ENCODE assay signal across 35 cellular contexts in the genomic region with DNA sequence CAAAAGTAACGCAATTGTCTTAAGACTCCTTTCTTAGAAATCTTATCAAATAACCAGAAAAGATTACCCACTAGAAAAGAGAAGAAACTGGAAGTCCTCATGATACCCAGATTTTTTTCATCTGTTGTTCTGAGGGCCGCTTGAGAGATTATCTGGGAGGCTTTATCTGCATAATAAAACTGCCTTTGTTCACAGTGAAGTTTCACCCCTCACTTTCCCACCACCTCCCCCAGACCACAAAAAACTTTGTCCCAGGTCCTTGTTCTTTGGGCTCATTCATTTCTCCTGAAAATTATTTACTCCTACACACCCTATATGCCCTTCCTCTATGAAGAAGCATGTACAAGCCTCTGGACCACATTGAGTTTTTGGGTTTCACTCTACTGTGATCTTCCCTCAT.
"Had no signal": no experiment of that assay in that cellular context is flagged by ENCODE, and none has a peak within 500 bp of the region (broad histone marks: within the 10 kb centered on the region; RNA-seq: fewer than 3 reads in every experiment).

No MANE protein-coding gene starts in this region.

- H3K4me2 ChIP-seq: hepatocyte had no signal

- H3K27me3 Mint-ChIP-seq: activated CD4-positive, alpha-beta memory T cell treated with anti-CD3 and anti-CD28 coated beads for 36 hours; activated CD4-positive, alpha-beta T cell treated with anti-CD3 and anti-CD28 coated beads, Interleukin-2, amount 10 ng/mL, durations not matched to agents 24 days and 14 days; activated naive CD4-positive, alpha-beta T cell treated with anti-CD3 and anti-CD28 coated beads, Interleukin-2, amount 10 ng/mL, durations not matched to agents 7 days and 5 days; activated naive CD8-positive, alpha-beta T cell treated with anti-CD3 and anti-CD28 coated beads, Interleukin-2, amount 10 ng/mL, durations not matched to agents 7 days and 5 days; brain; effector memory CD8-positive, alpha-beta T cell; naive thymus-derived CD8-positive, alpha-beta T cell had no signal

- H3K9ac ChIP-seq: parathyroid adenoma had no signal

- H3K36me3 ChIP-seq: ascending aorta, cardiac muscle cell, colonic mucosa, gastrocnemius medialis, lower lobe of right lung, tibial nerve had no signal

- H3K36me3 Mint-ChIP-seq: activated CD4-positive, alpha-beta memory T cell treated with anti-CD3 and anti-CD28 coated beads for 36 hours; activated naive CD4-positive, alpha-beta T cell treated with anti-CD3 and anti-CD28 coated beads, Interleukin-2, amount 10 ng/mL, durations not matched to agents 7 days and 5 days; activated naive CD8-positive, alpha-beta T cell treated with anti-CD3 and anti-CD28 coated beads, Interleukin-2, amount 10 ng/mL, durations not matched to agents 7 days and 5 days; brain had no signal

- DNase-seq: activated CD4-positive, alpha-beta memory T cell treated with anti-CD3 and anti-CD28 coated beads for 36 hours; activated CD4-positive, alpha-beta T cell treated with anti-CD3 and anti-CD28 coated beads, Interleukin-2, amount 10 ng/mL, durations not matched to agents 24 days and 14 days; activated CD4-positive, CD25-positive, alpha-beta regulatory T cell treated with anti-CD3 and anti-CD28 coated beads, Interleukin-2, amount 50 U/mL, for 72 hours; activated CD8-positive, alpha-beta memory T cell treated with anti-CD3 and anti-CD28 coated beads, Interleukin-2, amount 50 U/mL, for 4 hours; activated gamma-delta T cell; activated naive CD4-positive, alpha-beta T cell treated with anti-CD3 and anti-CD28 coated beads, Interleukin-2, amount 10 ng/mL, durations not matched to agents 7 days and 5 days; activated naive CD8-positive, alpha-beta T cell treated with anti-CD3 and anti-CD28 coated beads, Interleukin-2, amount 10 ng/mL, durations not matched to agents 7 days and 5 days; activated T-cell treated with anti-CD3 and anti-CD28 coated beads, Interleukin-2, amount 50 U/mL, for 1 hour; cerebellar nuclear complex; colonic mucosa; dorsolateral prefrontal cortex; effector memory CD8-positive, alpha-beta T cell; erythroblast; gastrocnemius medialis; immature natural killer cell; lower lobe of right lung; mesenchymal stem cell; naive thymus-derived CD8-positive, alpha-beta T cell; nucleus accumbens; psoas muscle; stimulated activated CD4-positive, alpha-beta T cell treated with anti-CD3 and anti-CD28 coated beads, Interleukin-15, amount 100 ng/mL, for 24 hours; stimulated activated CD4-positive, alpha-beta T cell treated with anti-CD3 and anti-CD28 coated beads, Interleukin-2, amount 100 ng/mL, for 24 hours; stimulated activated naive CD4-positive, alpha-beta T cell treated with Interleukin-2 at 50 U/mL for 16 hours; SW 1271; T-helper 9 cell had no signal

- H3K27ac ChIP-seq: ascending aorta, cardiac muscle cell, colonic mucosa, dorsolateral prefrontal cortex, gastrocnemius medialis, hepatocyte, lower lobe of right lung, parathyroid adenoma, psoas muscle, tibial nerve, VCaP had no signal

- ATAC-seq: effector memory CD8-positive, alpha-beta T cell; gastrocnemius medialis; left lobe of liver; lower lobe of right lung; naive thymus-derived CD8-positive, alpha-beta T cell; psoas muscle had no signal

- H3K27ac Mint-ChIP-seq: activated CD4-positive, alpha-beta memory T cell treated with anti-CD3 and anti-CD28 coated beads for 36 hours; activated CD4-positive, alpha-beta T cell treated with anti-CD3 and anti-CD28 coated beads, Interleukin-2, amount 10 ng/mL, durations not matched to agents 24 days and 14 days; activated naive CD4-positive, alpha-beta T cell treated with anti-CD3 and anti-CD28 coated beads, Interleukin-2, amount 10 ng/mL, durations not matched to agents 7 days and 5 days; activated naive CD8-positive, alpha-beta T cell treated with anti-CD3 and anti-CD28 coated beads, Interleukin-2, amount 10 ng/mL, durations not matched to agents 7 days and 5 days; activated T-helper 1 cell treated with anti-CD3 and anti-CD28 coated beads, Interleukin-12 subunit alpha, Interleukin-12 subunit beta, Interleukin-2, Interleukin-4 antibody, amounts not matched to agents 30 ng/mL and 10 ng/mL and 1 ng/mL, durations not matched to agents 14 hours and 24 hours and 36 hours; effector memory CD8-positive, alpha-beta T cell; immature natural killer cell; naive thymus-derived CD8-positive, alpha-beta T cell; T-helper 1 cell treated with Interleukin-12 subunit alpha and Interleukin-12 subunit beta and Interleukin-4 antibody, amounts not matched to agents 30 μg/mL and 1 μg/mL, for 36 hours had no signal

- H2AFZ ChIP-seq: hepatocyte, parathyroid adenoma had no signal

- H3K27me3 ChIP-seq: ascending aorta, cardiac muscle cell, colonic mucosa, dorsolateral prefrontal cortex, gastrocnemius medialis, hepatocyte, tibial nerve had no signal

- H3K79me2 ChIP-seq: hepatocyte, parathyroid adenoma had no signal

- H3K4me3 Mint-ChIP-seq: activated CD4-positive, alpha-beta memory T cell treated with anti-CD3 and anti-CD28 coated beads for 36 hours; activated CD4-positive, alpha-beta T cell treated with anti-CD3 and anti-CD28 coated beads, Interleukin-2, amount 10 ng/mL, durations not matched to agents 24 days and 14 days; activated naive CD4-positive, alpha-beta T cell treated with anti-CD3 and anti-CD28 coated beads, Interleukin-2, amount 10 ng/mL, durations not matched to agents 7 days and 5 days; activated naive CD8-positive, alpha-beta T cell treated with anti-CD3 and anti-CD28 coated beads, Interleukin-2, amount 10 ng/mL, durations not matched to agents 7 days and 5 days; activated T-helper 1 cell treated with anti-CD3 and anti-CD28 coated beads, Interleukin-12 subunit alpha, Interleukin-12 subunit beta, Interleukin-2, Interleukin-4 antibody, amounts not matched to agents 30 ng/mL and 10 ng/mL and 1 ng/mL, durations not matched to agents 14 hours and 24 hours and 36 hours; brain; effector memory CD8-positive, alpha-beta T cell; immature natural killer cell; naive thymus-derived CD8-positive, alpha-beta T cell; T-helper 1 cell treated with Interleukin-12 subunit alpha and Interleukin-12 subunit beta and Interleukin-4 antibody, amounts not matched to agents 30 μg/mL and 1 μg/mL, for 36 hours had no signal

- H3K4me3 ChIP-seq: ascending aorta, cardiac muscle cell, colonic mucosa, dorsolateral prefrontal cortex, gastrocnemius medialis, hepatocyte, lower lobe of right lung, psoas muscle, tibial nerve had no signal

- H3K9me3 ChIP-seq: ascending aorta, colonic mucosa, gastrocnemius medialis, lower lobe of right lung, psoas muscle, tibial nerve had no signal

- H3K4me1 ChIP-seq: ascending aorta, colonic mucosa, gastrocnemius medialis, lower lobe of right lung, parathyroid adenoma, psoas muscle, tibial nerve had no signal

- H3K4me1 Mint-ChIP-seq: activated CD4-positive, alpha-beta T cell treated with anti-CD3 and anti-CD28 coated beads, Interleukin-2, amount 10 ng/mL, durations not matched to agents 24 days and 14 days; activated naive CD4-positive, alpha-beta T cell treated with anti-CD3 and anti-CD28 coated beads, Interleukin-2, amount 10 ng/mL, durations not matched to agents 7 days and 5 days; activated naive CD8-positive, alpha-beta T cell treated with anti-CD3 and anti-CD28 coated beads, Interleukin-2, amount 10 ng/mL, durations not matched to agents 7 days and 5 days; immature natural killer cell; naive thymus-derived CD8-positive, alpha-beta T cell had no signal
